In the genomic region with DNA sequence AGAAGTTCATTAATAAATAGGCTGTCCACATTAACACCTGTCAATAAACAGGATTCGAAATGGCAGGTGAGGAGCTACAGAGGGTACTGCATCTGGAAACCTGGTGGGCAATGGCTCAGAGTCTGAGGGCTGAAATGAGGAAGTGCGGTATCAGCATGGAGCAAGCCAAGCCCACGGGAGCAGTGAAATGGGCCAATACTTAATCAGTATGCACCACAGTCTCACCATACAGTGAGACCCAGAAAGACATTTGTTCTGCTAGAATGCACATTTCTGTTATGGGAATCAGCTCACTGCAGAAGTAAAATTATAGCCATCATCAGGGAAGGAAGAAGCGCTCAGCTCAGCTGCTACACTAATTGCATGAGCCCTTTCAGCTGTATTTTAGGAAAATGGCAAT, we compare ENCODE assay signal across 18 cellular contexts. TPM values are rescaled to one million over a fixed set of nuclear protein-coding genes. Genes with fewer than 3 reads are reported as not detected.
DNase-seq lines count a peak whose midpoint lies in the region; ATAC-seq, FAIRE-seq and TF ChIP-seq lines count a peak whose summit lies in the region.
"Had no signal": no experiment of that assay in that cellular context is flagged by ENCODE, and none has a peak within 500 bp of the region (broad histone marks: within the 10 kb centered on the region; RNA-seq: fewer than 3 reads in every experiment).

No MANE protein-coding gene starts in this region.

- peak overlapping the region; percentile 99 for H3K27ac ChIP-seq in Karpas-422 (ENCODE audit: low read length)
- H3K27ac ChIP-seq in left ventricle myocardium inferior (replicated peaks), result no peak overlapping the region
- H3K27ac ChIP-seq: SJSA1, transverse colon had no signal

- H3K9ac ChIP-seq in Karpas-422 (ENCODE audit: low read length), result peak overlapping the region; percentile 69

- TF ChIP-seq CTCF in HFFc6 (IDR thresholded peaks at IDR 0.05) (no peak), left ventricle myocardium inferior (IDR thresholded peaks at IDR 0.05; ENCODE audit: borderline replicate concordance) (no peak)

- FAIRE-seq in GM12891 (lab: Jason Lieb, UNC), result peak; percentile 76

- H3K9me3 ChIP-seq in Karpas-422 (ENCODE audit: low read length) (no peaks in the 10 kb centered on the region), left ventricle myocardium inferior (replicated peaks) (no peaks in the 10 kb centered on the region)
- H3K9me3 ChIP-seq: SJSA1, transverse colon had no signal

- H3K4me3 ChIP-seq in Karpas-422 (ENCODE audit: low read length) (peak overlapping the region; percentile 34; the same call in 1 of the 2 replicates), left ventricle myocardium inferior (no peak overlapping the region)
- H3K4me3 ChIP-seq: SJSA1, transverse colon had no signal

- H3K4me2 ChIP-seq in Karpas-422 (ENCODE audit: low read depth, low read length, poor library complexity, severe bottlenecking), result peak overlapping the region; percentile 65

- peak overlapping the region in 5 of 6 donors; percentile 63 to 97 (median 90) for H3K27ac Mint-ChIP-seq in naive B cell
- H3K27ac Mint-ChIP-seq in HFFc6, result no peak overlapping the region

- H3K36me3 ChIP-seq in Karpas-422 (ENCODE audit: insufficient read depth, low read length) (no peaks in the 10 kb centered on the region), left ventricle myocardium inferior (no peaks in the 10 kb centered on the region)
- H3K36me3 ChIP-seq: SJSA1, transverse colon had no signal

- H3K36me3 Mint-ChIP-seq in naive B cell (no peaks in the 10 kb centered on the region), HFFc6 (ENCODE audit: low read depth) (no peaks in the 10 kb centered on the region)

- H3K4me3 Mint-ChIP-seq in naive B cell (peak overlapping the region in 7 of 8 donors; percentile 33 to 86 (median 72)), HFFc6 (no peak overlapping the region)

- peaks cover 5% of the 10 kb centered on the region; the same call in 1 of the 2 replicates for H3K79me2 ChIP-seq in Karpas-422 (ENCODE audit: low read length)

- H3K4me1 Mint-ChIP-seq in naive B cell (peaks cover 40 to 77% (median 65%) of the 10 kb centered on the region in 3 donors), HFFc6 (ENCODE audit: low read depth) (no peaks in the 10 kb centered on the region)

- no peaks in the 10 kb centered on the region for H3K9me2 ChIP-seq in Karpas-422 (replicated peaks; ENCODE audit: insufficient read depth, low read length)

- DNase-seq in GM12891 (ENCODE audit: insufficient read length, low spot score) (no peak), Karpas-422 (peak; percentile 94), OCI-M2 (lab: John Stamatoyannopoulos, UW; ENCODE audit: unreplicated experiment) (peak; percentile 60), naive B cell (peak; percentile 59), HFFc6 (no peak), left ventricle myocardium inferior (no peak), NCI-H2081 treated with DMSO at 0.1 percent for 48 hours (lab: John Stamatoyannopoulos, UW) (no peak)
- DNase-seq: activated naive CD4-positive, alpha-beta T cell treated with anti-CD3 and anti-CD28 coated beads, Interleukin-2, amount 50 U/mL, for 16 hours; activated T-cell treated with anti-CD3 and anti-CD28 coated beads for 4 hours; hypothalamus; kidney glomerular epithelial cell; NCI-H446; stimulated activated CD4-positive, alpha-beta T cell treated with anti-CD3 and anti-CD28 coated beads, Interleukin-12 subunit alpha, Interleukin-12 subunit beta, amount 100 ng/mL, for 4 hours; stimulated activated naive CD4-positive, alpha-beta T cell treated with Interleukin-2 at 50 U/mL for 16 hours; T-helper 9 cell; transverse colon had no signal

- H2AFZ ChIP-seq in Karpas-422 (ENCODE audit: low read length), result no peak overlapping the region

- ATAC-seq in naive B cell (ENCODE audit: low read depth in 2 of 2) (peak; percentile 79 to 88), GM18511 (IDR thresholded peaks at IDR 0.05; ENCODE audit: unreplicated experiment) (no peak)

- no peaks in the 10 kb centered on the region for H4K20me1 ChIP-seq in Karpas-422 (ENCODE audit: insufficient read depth, low read depth, low read length)

- no peaks in the 10 kb centered on the region for H3K27me3 Mint-ChIP-seq in naive B cell
- H3K27me3 Mint-ChIP-seq in HFFc6 (ENCODE audit: insufficient read depth), result peaks cover 21% of the 10 kb centered on the region

- TF ChIP-seq POLR2A in GM12891 (IDR thresholded peaks at IDR 0.05; ENCODE audit: low read depth, low read length), result no peak

- intact Hi-C loops in left ventricle myocardium inferior (cut with micrococcal nuclease), result loop anchor here (10.0 kb wide), 1 partner anchor 260 kb away; no protein-coding TSS in a partner anchor

- H3K27me3 ChIP-seq in Karpas-422 (ENCODE audit: low read length) (no peaks in the 10 kb centered on the region), left ventricle myocardium inferior (ENCODE audit: low read depth) (peaks cover 4% of the 10 kb centered on the region)
- H3K27me3 ChIP-seq: SJSA1, transverse colon had no signal

- H3K4me1 ChIP-seq in Karpas-422 (ENCODE audit: low read length) (peaks cover 33% of the 10 kb centered on the region), left ventricle myocardium inferior (no peaks in the 10 kb centered on the region)
- H3K4me1 ChIP-seq: SJSA1 had no signal

- H3K9me3 Mint-ChIP-seq in naive B cell (no peaks in the 10 kb centered on the region), HFFc6 (no peaks in the 10 kb centered on the region)

TF ChIP-seq in GM12891, 5 proteins besides CTCF, POLR2A, EP300 and RAD21:
- TF ChIP-seq SPI1 (IDR thresholded peaks at IDR 0.05; ENCODE audit: low read depth, low read length) (peak; percentile 98), TAF1 (IDR thresholded peaks at IDR 0.05; ENCODE audit: low read depth, low read length) (no peak)

RNA-seq across cellular contexts. Expression of a gene that starts 44.0 kb away (rescaled TPM):
- 73.5 TPM for polyA plus RNA-seq in GM12891 (2012; ENCODE audit: low read depth, missing spikeins)
- total RNA-seq in Karpas-422 (2014; rRNA removed; shearing (Covaris generic); ENCODE audit: low replicate concordance), result 131 and 162 TPM in 2 replicates
- 100 to 1,000 TPM; 153 to 247 (median 170) TPM for polyA plus RNA-seq in naive B cell (ENCODE audit: low read depth in 6 of 6)
- total RNA-seq in HFFc6 (2021; fragmentation: NEBNext Ultra II Directional; extraction: Animal tissue kit (Norgen Biotek cat#: 25700)), result under 1 TPM in 3 of 6 experiments, not detected in 3; 0.05 TPM
- total RNA-seq in left ventricle myocardium inferior, result 5.4 TPM

Comparison
In these comparisons a context has a peak if more than half of its experiments do, and no peak if none do; other contexts are left out.
1. DNase-seq: peak in Karpas-422 (single experiment), OCI-M2 (single experiment) and naive B cell (single experiment); none in GM12891 (single experiment), HFFc6 (single experiment), left ventricle myocardium inferior (single experiment) and NCI-H2081 treated with DMSO at 0.1 percent for 48 hours (single experiment).
2. RNA of a gene that starts 44.0 kb away (total RNA-seq): 131 to 162 TPM in Karpas-422; 5.4 TPM in left ventricle myocardium inferior (single experiment) and 0.05 TPM in HFFc6; every median in the first group is over 10 times any median in the second.